In genomic region chr5:44827681-44828080, GRCh38 we compare ENCODE assay signal across 24 cellular contexts.
"Had no signal": no experiment of that assay in that cellular context is flagged by ENCODE, and none has a peak within 500 bp of the region (broad histone marks: within the 10 kb centered on the region; RNA-seq: fewer than 3 reads in every experiment).

No MANE protein-coding gene starts in this region.

- FAIRE-seq: endometrium, keratinocyte, small intestine had no signal

- DNase-seq: colonic mucosa; effector memory CD4-positive, alpha-beta T cell; erythroblast; esophagus squamous epithelium; gastrocnemius medialis; head of caudate nucleus; left ventricle myocardium superior; lower lobe of right lung; natural killer cell; occipital lobe; ovary; posterior cingulate gyrus; right lobe of liver; small intestine; stimulated activated CD4-positive, alpha-beta T cell treated with anti-CD3 and anti-CD28 coated beads, Interleukin-15, amount 100 ng/mL, for 24 hours; stimulated activated CD4-positive, alpha-beta T cell treated with anti-CD3 and anti-CD28 coated beads, Interleukin-2, amount 100 ng/mL, for 48 hours; stimulated activated naive CD4-positive, alpha-beta T cell; stimulated activated naive CD8-positive, alpha-beta T cell treated with anti-CD3 and anti-CD28 coated beads, Interleukin-15, amount 100 ng/mL, for 72 hours; thyroid gland; trophoblast cell had no signal

- H3K27ac ChIP-seq: colonic mucosa, esophagus squamous epithelium, gastrocnemius medialis, lower lobe of right lung, ovary, right lobe of liver, suprapubic skin, thyroid gland, vagina had no signal
